1 cellular context compared by ENCODE assay signal in genomic region chr1:48526045-48526714, GRCh38.
TF ChIP-seq lines count a peak whose summit lies in the region.

No MANE protein-coding gene starts in this region.

TF ChIP-seq in HEK293, 187 proteins besides CTCF, POLR2A, EP300 and RAD21 (continued from another document and continues in another):
- TF ChIP-seq SETDB1 (IDR thresholded peaks at IDR 0.05; ENCODE audit: insufficient read length, low read length) (no peak), HIC1 (tag by site-specific recombination; IDR thresholded peaks at IDR 0.05) (no peak), ZNF777 (tag by site-specific recombination; IDR thresholded peaks at IDR 0.05; ENCODE audit: borderline replicate concordance) (no peak), ZBTB7A (tag by site-specific recombination; IDR thresholded peaks at IDR 0.05; ENCODE audit: low read depth) (no peak), ZNF311 (tag by site-specific recombination; IDR thresholded peaks at IDR 0.05; ENCODE audit: borderline replicate concordance) (no peak), REPIN1 (tag by site-specific recombination; IDR thresholded peaks at IDR 0.05; ENCODE audit: low read depth) (no peak), ZNF157 (tag by site-specific recombination; IDR thresholded peaks at IDR 0.05) (no peak), BCL11A (tag by site-specific recombination; IDR thresholded peaks at IDR 0.05; ENCODE audit: low read depth) (no peak), ZNF530 (tag by site-specific recombination; IDR thresholded peaks at IDR 0.05; ENCODE audit: low read depth) (no peak), KLF17 (tag by site-specific recombination; IDR thresholded peaks at IDR 0.05) (no peak), ZNF449 (tag by site-specific recombination; IDR thresholded peaks at IDR 0.05) (no peak), ZNF433 (tag by site-specific recombination; IDR thresholded peaks at IDR 0.05; ENCODE audit: low read depth) (no peak), KLF8 (tag by site-specific recombination; IDR thresholded peaks at IDR 0.05) (no peak), YY1 (tag by site-specific recombination; IDR thresholded peaks at IDR 0.05) (no peak), ZNF510 (tag by site-specific recombination; IDR thresholded peaks at IDR 0.05; ENCODE audit: insufficient replicate concordance) (no peak), ZNF169 (tag by site-specific recombination; IDR thresholded peaks at IDR 0.05) (no peak), ZNF571 (tag by site-specific recombination; IDR thresholded peaks at IDR 0.05) (no peak), ZNF175 (tag by site-specific recombination; IDR thresholded peaks at IDR 0.05) (no peak), SP7 (tag by site-specific recombination; IDR thresholded peaks at IDR 0.05) (no peak), ZNF692 (tag by site-specific recombination; IDR thresholded peaks at IDR 0.05) (peak; percentile 77), RBAK (tag by site-specific recombination; IDR thresholded peaks at IDR 0.05) (no peak), ZNF280D (tag by site-specific recombination; IDR thresholded peaks at IDR 0.05) (no peak), ZNF10 (tag by site-specific recombination; IDR thresholded peaks at IDR 0.05) (no peak), ZNF792 (tag by site-specific recombination; IDR thresholded peaks at IDR 0.05) (peak; percentile 16; the same call in 1 of the 2 replicates), ZNF302 (tag by site-specific recombination; IDR thresholded peaks at IDR 0.05; ENCODE audit: low read depth) (no peak), TRIM28 (IDR thresholded peaks at IDR 0.05; ENCODE audit: borderline replicate concordance, low read length) (peak; percentile 47; the same call in 1 of the 2 replicates), GLIS2 (tag by site-specific recombination; IDR thresholded peaks at IDR 0.05) (no peak), ZBTB48 (tag by site-specific recombination; IDR thresholded peaks at IDR 0.05) (no peak; the same call in 1 of the 2 replicates), WT1 (tag by site-specific recombination; IDR thresholded peaks at IDR 0.05) (no peak), FEZF1 (tag by site-specific recombination; IDR thresholded peaks at IDR 0.05) (no peak; the same call in 1 of the 2 replicates), ZNF148 (tag by site-specific recombination; IDR thresholded peaks at IDR 0.05; ENCODE audit: borderline replicate concordance) (no peak), ZNF121 (tag by site-specific recombination; IDR thresholded peaks at IDR 0.05) (no peak), ZNF521 (tag by site-specific recombination; IDR thresholded peaks at IDR 0.05) (no peak), PATZ1 (tag by site-specific recombination; IDR thresholded peaks at IDR 0.05) (no peak), ZSCAN23 (tag by site-specific recombination; IDR thresholded peaks at IDR 0.05) (no peak), ZNF48 (tag by site-specific recombination; IDR thresholded peaks at IDR 0.05) (no peak), ZNF423 (tag by site-specific recombination; IDR thresholded peaks at IDR 0.05) (no peak), ZNF292 (tag by site-specific recombination; IDR thresholded peaks at IDR 0.05; ENCODE audit: borderline replicate concordance, low read depth) (no peak), HOXD13 (CRISPR knock-in tag; IDR thresholded peaks at IDR 0.05; ENCODE audit: borderline replicate concordance) (no peak), ZNF768 (tag by site-specific recombination; IDR thresholded peaks at IDR 0.05) (no peak), ZNF155 (tag by site-specific recombination; IDR thresholded peaks at IDR 0.05) (no peak), AEBP2 (tag by site-specific recombination; IDR thresholded peaks at IDR 0.05; ENCODE audit: borderline replicate concordance) (no peak), ZIC2 (tag by site-specific recombination; IDR thresholded peaks at IDR 0.05) (no peak), ZNF26 (tag by site-specific recombination; IDR thresholded peaks at IDR 0.05) (no peak), SP2 (tag by site-specific recombination; IDR thresholded peaks at IDR 0.05) (no peak), ZNF341 (tag by site-specific recombination; IDR thresholded peaks at IDR 0.05; ENCODE audit: low read depth) (peak; percentile 65), ZNF561 (tag by site-specific recombination; IDR thresholded peaks at IDR 0.05; ENCODE audit: borderline replicate concordance) (no peak)
